ENCODE assay signal across 13 cellular contexts in genomic region chr21:44027607-44028286, GRCh38.
"Had no signal": no experiment of that assay in that cellular context is flagged by ENCODE, and none has a peak within 500 bp of the region (broad histone marks: within the 10 kb centered on the region; RNA-seq: fewer than 3 reads in every experiment).

No MANE protein-coding gene starts in this region.

- H3K4me3 ChIP-seq: breast epithelium, mucosa of descending colon, thoracic aorta had no signal

- H3K4me3 Mint-ChIP-seq: activated CD4-positive, alpha-beta T cell treated with anti-CD3 and anti-CD28 coated beads, Interleukin-2, amount 10 ng/mL, durations not matched to agents 7 days and 5 days had no signal

- DNase-seq: activated CD4-positive, alpha-beta T cell treated with anti-CD3 and anti-CD28 coated beads, Interleukin-2, amount 10 ng/mL, durations not matched to agents 7 days and 5 days; activated CD4-positive, CD25-positive, alpha-beta regulatory T cell; activated CD8-positive, alpha-beta memory T cell treated with anti-CD3 and anti-CD28 coated beads for 24 hours; foreskin melanocyte; mucosa of descending colon; naive thymus-derived CD8-positive, alpha-beta T cell; nucleus accumbens; right cardiac atrium; stimulated activated naive CD4-positive, alpha-beta T cell had no signal

- H3K27ac ChIP-seq: breast epithelium, thoracic aorta had no signal

- H3K36me3 ChIP-seq: breast epithelium had no signal

- H3K27ac Mint-ChIP-seq: progenitor cell of endocrine pancreas had no signal

- H3K27me3 ChIP-seq: breast epithelium had no signal

- H3K9me3 Mint-ChIP-seq: activated CD4-positive, alpha-beta T cell treated with anti-CD3 and anti-CD28 coated beads, Interleukin-2, amount 10 ng/mL, durations not matched to agents 7 days and 5 days; naive thymus-derived CD8-positive, alpha-beta T cell had no signal

- H3K27me3 Mint-ChIP-seq: activated CD4-positive, alpha-beta T cell treated with anti-CD3 and anti-CD28 coated beads, Interleukin-2, amount 10 ng/mL, durations not matched to agents 7 days and 5 days; naive thymus-derived CD8-positive, alpha-beta T cell; progenitor cell of endocrine pancreas had no signal

- H3K4me1 ChIP-seq: breast epithelium had no signal

- ATAC-seq: activated naive CD4-positive, alpha-beta T cell treated with anti-CD3 and anti-CD28 coated beads, Interleukin-2, amount 50 U/mL, for 72 hours; mucosa of descending colon; naive thymus-derived CD8-positive, alpha-beta T cell; right cardiac atrium had no signal

- H3K9me3 ChIP-seq: breast epithelium, mucosa of descending colon, thoracic aorta had no signal
